ENCODE assay signal across 26 cellular contexts in genomic region chr5:36646507-36647023, GRCh38. TPM values are rescaled to one million over a fixed set of nuclear protein-coding genes. Genes with fewer than 3 reads are reported as not detected.
A peak's percentile ranks its signal among the peaks of the same experiment; 100 is the strongest.
DNase-seq lines count a peak whose midpoint lies in the region; ATAC-seq and TF ChIP-seq lines count a peak whose summit lies in the region.
"Had no signal": no experiment of that assay in that cellular context is flagged by ENCODE, and none has a peak within 500 bp of the region (broad histone marks: within the 10 kb centered on the region; RNA-seq: fewer than 3 reads in every experiment).

No MANE protein-coding gene starts in this region.

- H3K27me3 ChIP-seq in SJSA1 (replicated peaks) (no peaks in the 10 kb centered on the region), left ventricle myocardium inferior (ENCODE audit: low read depth) (no peaks in the 10 kb centered on the region), trophoblast cell (ENCODE audit: insufficient read depth, low read length) (no peaks in the 10 kb centered on the region), aorta (ENCODE audit: control insufficient read depth in 1 of 2, insufficient read depth in 2 of 2, low read length in 1 of 2) (no peaks in the 10 kb centered on the region)
- H3K27me3 ChIP-seq: gastroesophageal sphincter, uterus had no signal

- no peak overlapping the region for H3K23ac ChIP-seq in trophoblast cell (ENCODE audit: low read length)

- no peak overlapping the region for H2AK5ac ChIP-seq in trophoblast cell (ENCODE audit: low read length)

- peak overlapping the region; percentile 75 for H2BK12ac ChIP-seq in trophoblast cell (ENCODE audit: low read length)

- H3K9me3 ChIP-seq in SJSA1 (replicated peaks): 0 out of 2 replicates have a peak, but pooled peaks cover 2% of the 10 kb centered on the region
- H3K9me3 ChIP-seq in left ventricle myocardium inferior (replicated peaks): no peaks in the 10 kb centered on the region
- H3K9me3 ChIP-seq in trophoblast cell (ENCODE audit: insufficient read depth, low read depth, low read length): no peaks in the 10 kb centered on the region
- no peaks in the 10 kb centered on the region for H3K9me3 ChIP-seq in aorta (ENCODE audit: control insufficient read depth, low read length)
- H3K9me3 ChIP-seq: gastroesophageal sphincter, uterus had no signal

- peak overlapping the region; percentile 50 for H4K8ac ChIP-seq in trophoblast cell (ENCODE audit: low read depth, low read length)

- TF ChIP-seq CTCF in left ventricle myocardium inferior (IDR thresholded peaks at IDR 0.05; ENCODE audit: borderline replicate concordance): no peak

- peaks cover 16% of the 10 kb centered on the region for H3K79me1 ChIP-seq in trophoblast cell (ENCODE audit: low read length)

- H4K91ac ChIP-seq in trophoblast cell (ENCODE audit: low read depth, low read length): peak overlapping the region; percentile 88

- H4K12ac ChIP-seq in trophoblast cell (ENCODE audit: low read depth, low read length): no peak overlapping the region

- DNase-seq in HCEC 1CT (peak; percentile 34), SJSA1 (ENCODE audit: low read depth in 1 of 2, low spot score in 2 of 2) (peak; percentile 88 to 96), left ventricle myocardium inferior (no peak), trophoblast cell (no peak), aorta (no peak), head of caudate nucleus (no peak), SHP77 (lab: John Stamatoyannopoulos, UW) (no peak)
- DNase-seq: activated CD4-positive, alpha-beta T cell treated with anti-CD3 and anti-CD28 coated beads, Interleukin-2, amount 10 ng/mL, durations not matched to agents 24 days and 14 days; activated naive CD4-positive, alpha-beta T cell treated with Interleukin-2 at 50 U/mL for 16 hours; activated T-cell treated with anti-CD3 and anti-CD28 coated beads, Interleukin-2, amount 50 U/mL, for 72 hours; amygdala; Kasumi-1; kidney; NCI-H1092 treated with DMSO at 0.1 percent for 48 hours; NCI-H2029; NCI-H526 treated with DMSO at 0.1 percent for 48 hours; nucleus accumbens; RPMI8226; stimulated activated CD4-positive, alpha-beta T cell treated with anti-CD3 and anti-CD28 coated beads, Interleukin-4, amount 100 ng/mL, for 1 hour; uterus had no signal

- peak overlapping the region; percentile 70 for H2BK120ac ChIP-seq in trophoblast cell (ENCODE audit: insufficient read depth, low read length, poor library complexity)

- H3K4me3 ChIP-seq in SJSA1: no peak overlapping the region
- no peak overlapping the region for H3K4me3 ChIP-seq in left ventricle myocardium inferior
- H3K4me3 ChIP-seq in trophoblast cell (ENCODE audit: low read depth, low read length): no peak overlapping the region
- no peak overlapping the region for H3K4me3 ChIP-seq in aorta (ENCODE audit: low read length in 2 of 2)
- H3K4me3 ChIP-seq: gastroesophageal sphincter, uterus had no signal

- H2AFZ ChIP-seq in trophoblast cell (ENCODE audit: insufficient read depth, low read length, poor library complexity): peak overlapping the region; percentile 45

- H3K27ac ChIP-seq in SJSA1 (peak overlapping the region; percentile 92), left ventricle myocardium inferior (replicated peaks) (peak overlapping the region; percentile 91), trophoblast cell (ENCODE audit: low read depth, low read length) (peak overlapping the region; percentile 82), aorta (ENCODE audit: low read depth in 1 of 2, low read length in 2 of 2) (no peak overlapping the region)
- H3K27ac ChIP-seq: gastroesophageal sphincter, uterus had no signal

- peak overlapping the region; percentile 6 for H3K4ac ChIP-seq in trophoblast cell (ENCODE audit: low read depth, low read length)

- H3K4me1 ChIP-seq in SJSA1 (replicated peaks): peaks cover 29% of the 10 kb centered on the region
- peaks cover 70% of the 10 kb centered on the region for H3K4me1 ChIP-seq in left ventricle myocardium inferior
- H3K4me1 ChIP-seq in trophoblast cell (ENCODE audit: control insufficient read depth in 1 of 2, insufficient read depth in 2 of 2, low read length in 2 of 2): peaks cover 2 to 9% of the 10 kb centered on the region in 2 experiments
- no peaks in the 10 kb centered on the region for H3K4me1 ChIP-seq in aorta (ENCODE audit: control insufficient read depth in 1 of 2, insufficient read depth in 2 of 2, low read length in 2 of 2)
- H3K4me1 ChIP-seq: gastroesophageal sphincter, uterus had no signal

- intact Hi-C loops in left ventricle myocardium inferior (cut with micrococcal nuclease) (no loop called here), aorta (cut with DNase I) (no loop called here), head of caudate nucleus (cut with DNase I) (no loop called here)

- no peak overlapping the region for H3K9ac ChIP-seq in trophoblast cell (ENCODE audit: low read length)

- peak overlapping the region; percentile 75 for H3K14ac ChIP-seq in trophoblast cell (ENCODE audit: low read length)

- no peak overlapping the region for H3K4me2 ChIP-seq in trophoblast cell (ENCODE audit: low read length)

- WGBS in trophoblast cell (ENCODE audit: extremely low coverage, insufficient coverage, insufficient read length): no CpG with 5 or more reads among the region's 3 CpGs
- 79 to 83% methylated on average over 3 of the region's 3 CpGs for WGBS in aorta, 2 donors

- H3K79me2 ChIP-seq in trophoblast cell (ENCODE audit: control insufficient read depth, insufficient read depth, low read length, poor library complexity): no peaks in the 10 kb centered on the region

- H3K36me3 ChIP-seq in SJSA1 (peaks cover 48% of the 10 kb centered on the region), left ventricle myocardium inferior (no peaks in the 10 kb centered on the region), trophoblast cell (ENCODE audit: control insufficient read depth in 1 of 2, insufficient read depth in 2 of 2, low read length in 2 of 2) (no peaks in the 10 kb centered on the region), aorta (ENCODE audit: control insufficient read depth in 1 of 2, insufficient read depth in 2 of 2, low read length in 1 of 2) (no peaks in the 10 kb centered on the region)
- H3K36me3 ChIP-seq: gastroesophageal sphincter, uterus had no signal

- H2BK5ac ChIP-seq in trophoblast cell (ENCODE audit: low read depth, low read length, poor library complexity): peak overlapping the region; percentile 82

- H3K18ac ChIP-seq in trophoblast cell (ENCODE audit: low read length): no peak overlapping the region

- no peak for ATAC-seq in aorta (ENCODE audit: low FRiP score)
- no peak for ATAC-seq in HG03378 (IDR thresholded peaks at IDR 0.05; ENCODE audit: unreplicated experiment)
- ATAC-seq: activated T-cell treated with anti-CD3 and anti-CD28 coated beads, Interleukin-2, amount 50 U/mL, for 72 hours; gastroesophageal sphincter; SK-N-SH treated with all-trans-retinoic acid at 6 μM for 48 hours; stimulated activated memory B cell treated with anti-CD40 and anti-IgM and Interleukin-4, amounts not matched to agents 10 μg/mL and 1 μg/mL and 100 μg/mL, for 72 hours had no signal

RNA-seq across cellular contexts. Expression of gene SLC1A3, which starts 40.2 kb away (rescaled TPM):
- total RNA-seq in SJSA1 (2014; rRNA removed; shearing (Covaris generic)): 37.0 and 62.0 TPM in 2 replicates
- total RNA-seq in left ventricle myocardium inferior (144 TPM), aorta (10 to 100 TPM; 12.4 to 23.5 TPM)
- 49.7 and 52.2 TPM in 2 replicates for polyA plus RNA-seq in trophoblast cell (2013)
- 10 to 100 TPM in 1 of 2 donors, under 1 TPM in 1; 0.61 to 19.9 TPM for polyA plus RNA-seq in aorta
- total RNA-seq: activated CD4-positive, alpha-beta T cell treated with anti-CD3 and anti-CD28 coated beads, Interleukin-2, amount 10 ng/mL, durations not matched to agents 24 days and 14 days; dermis microvascular lymphatic vessel endothelial cell; T-helper 2 cell treated with Interferon-gamma antibody and Interleukin-4, amounts not matched to agents 100 ng/mL and 5 ng/mL, for 36 hours had no signal

Comparison
In these comparisons a context has a peak if more than half of its experiments do, and no peak if none do; other contexts are left out.
1. DNase-seq: peak in HCEC 1CT (single experiment) and SJSA1 (2 of 2); none in left ventricle myocardium inferior (single experiment), trophoblast cell (0 of 2), aorta (0 of 2), head of caudate nucleus (0 of 42) and SHP77 (0 of 2).
2. H3K27ac ChIP-seq: peak in SJSA1 (single experiment), left ventricle myocardium inferior (single experiment) and trophoblast cell (single experiment); none in aorta (0 of 2).